Comparison of ENCODE assay signal across 8 cellular contexts in the genomic region with DNA sequence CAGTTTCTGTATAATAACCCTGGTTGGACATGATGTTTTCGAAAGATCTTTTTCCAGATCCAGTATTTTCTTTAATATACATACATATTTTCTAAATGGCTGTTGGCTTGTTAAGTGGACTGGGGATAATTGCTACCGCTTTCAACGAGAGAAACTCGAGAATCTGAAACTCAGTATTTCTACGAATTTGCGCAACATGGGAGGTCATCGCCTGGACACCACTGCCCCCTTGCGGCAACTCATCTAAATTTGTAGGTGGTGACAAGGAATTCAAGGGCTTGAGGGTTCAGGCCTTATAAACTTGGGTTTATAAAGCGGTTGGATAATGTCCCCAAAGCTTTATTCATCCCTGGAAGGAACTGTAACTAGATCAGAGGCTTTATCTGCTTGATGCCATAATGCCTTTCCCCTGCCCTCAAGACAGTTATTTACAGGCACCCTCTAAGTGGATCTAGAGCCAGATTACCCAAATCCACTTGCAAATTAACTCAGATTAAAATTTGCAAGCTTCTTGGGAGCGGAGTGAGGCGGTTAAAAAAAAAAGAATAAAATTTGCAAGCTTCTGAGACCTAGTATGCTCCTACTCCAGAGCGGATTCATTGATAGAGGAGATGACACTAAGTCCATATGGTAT. TPM values are rescaled to one million over a fixed set of nuclear protein-coding genes. Genes with fewer than 3 reads are reported as not detected.
DNase-seq lines count a peak whose midpoint lies in the region; ATAC-seq, FAIRE-seq and TF ChIP-seq lines count a peak whose summit lies in the region.

No MANE protein-coding gene starts in this region.

- peak overlapping the region; percentile 69 for H3K4me3 ChIP-seq in HUES6 (ENCODE audit: low read depth, low read length)
- peak overlapping the region; percentile 48 for H3K4me3 ChIP-seq in parathyroid adenoma (ENCODE audit: low read depth, low read length)
- H3K4me3 ChIP-seq in tibial nerve: peak overlapping the region; percentile 20 to 50 (median 42)

- ATAC-seq in GM21367 (IDR thresholded peaks at IDR 0.05; ENCODE audit: unreplicated experiment): peak; percentile 57

- CTCF ChIA-PET in activated naive CD4-positive, alpha-beta T cell treated with anti-CD3 and anti-CD28 coated beads for 36 hours (lab: Charles Lee): interaction anchor here (0.6 to 6.6 kb wide), 17 partner anchors 10 to 1097 kb away, joined by 3 to 98 read pairs (median 5); a partner anchor contains a TSS

- peak overlapping the region; percentile 78 for H3K4me3 Mint-ChIP-seq in activated naive CD4-positive, alpha-beta T cell treated with anti-CD3 and anti-CD28 coated beads for 36 hours

- H3K27ac Mint-ChIP-seq in activated naive CD4-positive, alpha-beta T cell treated with anti-CD3 and anti-CD28 coated beads for 36 hours: no peak overlapping the region

- WGBS in tibial nerve, 2 donors: 21 to 25% methylated on average over 12 of the region's 12 CpGs

- no peaks in the 10 kb centered on the region for H3K36me3 Mint-ChIP-seq in activated naive CD4-positive, alpha-beta T cell treated with anti-CD3 and anti-CD28 coated beads for 36 hours (ENCODE audit: low read depth)

- TF ChIP-seq EP300 in tibial nerve (IDR thresholded peaks at IDR 0.05): peak in 1 of 2 donors; percentile 8

- H3K27ac ChIP-seq in HUES6 (ENCODE audit: low read depth, low read length) (no peak overlapping the region), parathyroid adenoma (no peak overlapping the region), tibial nerve (no peak overlapping the region)

- intact Hi-C loops in activated naive CD4-positive, alpha-beta T cell treated with anti-CD3 and anti-CD28 coated beads for 36 hours (cut with micrococcal nuclease): loop anchor here (1.0 to 5.0 kb wide), 7 partner anchors 169 to 734 kb away; a partner anchor contains a TSS

- H3K9me3 ChIP-seq in HUES6 (ENCODE audit: control insufficient read depth, insufficient read depth, low read depth, low read length): no peaks in the 10 kb centered on the region
- no peaks in the 10 kb centered on the region for H3K9me3 ChIP-seq in parathyroid adenoma (ENCODE audit: control insufficient read depth, low read length)
- no peaks in the 10 kb centered on the region for H3K9me3 ChIP-seq in tibial nerve

- no peaks in the 10 kb centered on the region for H3K9me3 Mint-ChIP-seq in activated naive CD4-positive, alpha-beta T cell treated with anti-CD3 and anti-CD28 coated beads for 36 hours

- H3K4me1 Mint-ChIP-seq in activated naive CD4-positive, alpha-beta T cell treated with anti-CD3 and anti-CD28 coated beads for 36 hours (ENCODE audit: low read depth): peaks cover 15% of the 10 kb centered on the region

- DNase-seq in D721Med (ENCODE audit: insufficient read length, low spot score) (no peak), SHP77 treated with DMSO at 0.1 percent for 48 hours (lab: John Stamatoyannopoulos, UW) (peak; percentile 15), glomerular visceral epithelial cell (ENCODE audit: extremely low spot score) (peak; percentile 67), tibial nerve (ENCODE audit: low spot score in 2 of 2) (peak; percentile 77 to 91)
- DNase-seq in activated naive CD4-positive, alpha-beta T cell treated with anti-CD3 and anti-CD28 coated beads for 36 hours: peak; percentile 88

- H3K79me2 ChIP-seq in parathyroid adenoma: no peaks in the 10 kb centered on the region

- TF ChIP-seq CTCF in D721Med (IDR thresholded peaks at IDR 0.05; ENCODE audit: insufficient read depth, missing control alignments) (peak; percentile 79), parathyroid adenoma (IDR thresholded peaks at IDR 0.05) (peak; percentile 74), tibial nerve (IDR thresholded peaks at IDR 0.05) (peak; percentile 60 to 79 (median 70))

- no peak for FAIRE-seq in D721Med (lab: Jason Lieb, UNC)

- H3K36me3 ChIP-seq in HUES6 (ENCODE audit: control insufficient read depth, insufficient read depth, low read length) (no peaks in the 10 kb centered on the region), parathyroid adenoma (ENCODE audit: control insufficient read depth, insufficient read depth, low read length) (no peaks in the 10 kb centered on the region), tibial nerve (no peaks in the 10 kb centered on the region)

- no peak overlapping the region for H3K9ac ChIP-seq in HUES6 (ENCODE audit: low read length)
- H3K9ac ChIP-seq in parathyroid adenoma: no peak overlapping the region

- TF ChIP-seq POLR2A in tibial nerve (IDR thresholded peaks at IDR 0.05): no peak

- H3K4me2 ChIP-seq in parathyroid adenoma (ENCODE audit: low read length): peak overlapping the region; percentile 62

- H3K4me1 ChIP-seq in HUES6 (ENCODE audit: control insufficient read depth, insufficient read depth, low read length): peaks cover 4% of the 10 kb centered on the region
- peaks cover 3% of the 10 kb centered on the region for H3K4me1 ChIP-seq in parathyroid adenoma
- peaks cover 0 to 13% (median 2%) of the 10 kb centered on the region in 4 donors for H3K4me1 ChIP-seq in tibial nerve

- H3K27me3 ChIP-seq in HUES6 (ENCODE audit: control insufficient read depth, insufficient read depth, low read length): peaks cover 75% of the 10 kb centered on the region
- H3K27me3 ChIP-seq in parathyroid adenoma (ENCODE audit: control insufficient read depth, insufficient read depth, low read length): peaks cover 3% of the 10 kb centered on the region
- peaks cover 0 to 49% of the 10 kb centered on the region in 2 donors for H3K27me3 ChIP-seq in tibial nerve

- peaks cover 20% of the 10 kb centered on the region for H3K27me3 Mint-ChIP-seq in activated naive CD4-positive, alpha-beta T cell treated with anti-CD3 and anti-CD28 coated beads for 36 hours (ENCODE audit: low read depth)

- H2AFZ ChIP-seq in parathyroid adenoma: peak overlapping the region; percentile 85

RNA-seq across cellular contexts. Expression of a gene that starts 21.3 kb away (rescaled TPM):
- not detected for total RNA-seq in activated naive CD4-positive, alpha-beta T cell treated with anti-CD3 and anti-CD28 coated beads for 36 hours
- total RNA-seq in tibial nerve: not detected

RNA-seq across cellular contexts. Expression of a gene that starts 37.9 kb away (rescaled TPM):
- total RNA-seq in activated naive CD4-positive, alpha-beta T cell treated with anti-CD3 and anti-CD28 coated beads for 36 hours: not detected
- total RNA-seq in tibial nerve: not detected
